ENCODE assay signal across 5 cellular contexts in the genomic region with DNA sequence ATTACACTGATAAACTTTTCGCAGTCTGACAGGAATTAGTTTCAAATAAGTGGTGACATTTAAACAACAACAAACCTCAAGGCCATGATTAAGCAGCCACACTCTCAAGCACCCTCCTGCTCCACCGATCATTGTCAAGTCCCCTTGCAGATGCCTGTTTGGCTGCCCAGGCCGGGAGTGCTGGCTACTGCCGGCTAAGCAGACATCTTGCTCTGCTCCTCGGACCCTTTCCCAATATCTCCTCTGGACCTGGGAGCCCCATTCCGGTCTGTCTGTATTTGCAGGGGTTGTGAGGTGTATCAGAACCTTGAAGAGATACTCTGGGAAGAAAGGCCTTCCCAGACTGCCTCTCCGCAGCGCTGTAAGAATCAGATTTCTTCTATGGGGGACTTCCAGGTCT. TPM values are rescaled to one million over a fixed set of nuclear protein-coding genes. Genes with fewer than 3 reads are reported as not detected.
"Had no signal": no experiment of that assay in that cellular context is flagged by ENCODE, and none has a peak within 500 bp of the region (broad histone marks: within the 10 kb centered on the region; RNA-seq: fewer than 3 reads in every experiment).

No MANE protein-coding gene starts in this region.

RNA-seq across cellular contexts. Expression of a gene that starts 14.9 kb away (rescaled TPM):
- total RNA-seq: activated CD8-positive, alpha-beta T cell treated with anti-CD3 and anti-CD28 coated beads, Interleukin-2, amount 10 ng/mL, durations not matched to agents 7 days and 5 days; activated naive CD8-positive, alpha-beta T cell treated with anti-CD3 and anti-CD28 coated beads, Interleukin-2, amount 10 ng/mL, durations not matched to agents 7 days and 5 days; body of pancreas; LHCN-M2; SK-MEL-5 had no signal
